In the genomic region with DNA sequence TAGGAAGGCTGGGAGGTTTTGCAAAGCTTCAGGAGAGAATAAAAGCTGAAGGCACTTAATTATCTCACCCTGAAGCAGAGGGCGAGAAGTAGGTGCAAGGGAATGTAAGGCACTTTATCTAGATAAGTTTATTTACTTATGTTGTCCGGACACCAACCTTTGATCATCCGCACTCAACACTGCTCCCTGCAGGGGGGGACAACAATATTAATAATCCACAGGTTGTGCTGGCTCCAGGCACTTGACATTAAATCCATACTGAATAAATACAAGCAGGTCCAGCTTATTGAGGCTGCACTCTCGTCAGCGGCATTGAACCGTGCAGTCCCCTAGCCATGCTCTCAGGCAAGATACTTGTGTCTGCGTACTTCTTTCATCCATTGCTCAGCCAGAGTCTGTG, we compare ENCODE assay signal across 21 cellular contexts.
DNase-seq lines count a peak whose midpoint lies in the region; ATAC-seq, FAIRE-seq and TF ChIP-seq lines count a peak whose summit lies in the region.
"Had no signal": no experiment of that assay in that cellular context is flagged by ENCODE, and none has a peak within 500 bp of the region (broad histone marks: within the 10 kb centered on the region; RNA-seq: fewer than 3 reads in every experiment).

No MANE protein-coding gene starts in this region.

- TF ChIP-seq POLR2A in HepG2 (IDR thresholded peaks at IDR 0.05; ENCODE audit: insufficient read depth in 1 of 2, low read depth in 2 of 2, low read length in 2 of 2) (no peak), right lobe of liver (IDR thresholded peaks at IDR 0.05) (no peak)

- POLR2A ChIA-PET in HepG2 (lab: Yijun Ruan, JAX) = no interaction called here

- H3K4me3 ChIP-seq in HepG2 (replicated peaks in 1 of 3; ENCODE audit: insufficient read depth in 1 of 3, low read depth in 2 of 3, low read length in 3 of 3) (no peak overlapping the region), right lobe of liver (no peak overlapping the region)
- H3K4me3 ChIP-seq: BLaER1 had no signal

- peaks cover 26% of the 10 kb centered on the region for H3K27me3 Mint-ChIP-seq in progenitor cell of endocrine pancreas
- H3K27me3 Mint-ChIP-seq: CD8-positive, alpha-beta memory T cell; IgD-negative memory B cell had no signal

- H3K4me2 ChIP-seq in HepG2 (ENCODE audit: low read depth, low read length) = no peak overlapping the region
- H3K4me2 ChIP-seq: BLaER1 had no signal

- no peaks in the 10 kb centered on the region for H3K79me2 ChIP-seq in HepG2 (ENCODE audit: insufficient read depth, low read length)

- no peak overlapping the region for H3K4me3 Mint-ChIP-seq in progenitor cell of endocrine pancreas (ENCODE audit: low read depth)
- H3K4me3 Mint-ChIP-seq: CD8-positive, alpha-beta memory T cell; HFFc6; IgD-negative memory B cell had no signal

- CTCF ChIA-PET in HepG2 (lab: Yijun Ruan, JAX; ENCODE audit: low intra/inter-chr PET ratio, low total read pairs) = no interaction called here

- WGBS in HepG2 (ENCODE audit: low lambda C conversion rate) = 14% methylated on average over 7 of the region's 7 CpGs
- 26% methylated on average over 6 of the region's 7 CpGs for WGBS in right lobe of liver (ENCODE audit: insufficient coverage, low coverage, low lambda C conversion rate, missing lambda C conversion rate)

- H3K27me3 ChIP-seq in HepG2 (ENCODE audit: control insufficient read depth in 1 of 2, insufficient read depth in 2 of 2, low read length in 2 of 2) = no peaks in the 10 kb centered on the region
- no peaks in the 10 kb centered on the region for H3K27me3 ChIP-seq in right lobe of liver
- H3K27me3 ChIP-seq: BLaER1 had no signal

- DNase-seq in HepG2 (ENCODE audit: low spot score) (peak; percentile 2), right lobe of liver (no peak), SHP77 treated with DMSO at 0.1 percent for 48 hours (lab: John Stamatoyannopoulos, UW) (peak; percentile 56), progenitor cell of endocrine pancreas (ENCODE audit: low spot score, unreplicated experiment) (peak; percentile 12), T1000 (lab: John Stamatoyannopoulos, UW) (no peak), NCI-H524 treated with DMSO at 0.1 percent for 48 hours (lab: John Stamatoyannopoulos, UW) (no peak)
- DNase-seq: AML-193; Calu3; CD8-positive, alpha-beta memory T cell; DMS 273 treated with DMSO at 0.1 percent for 48 hours; DMS79 treated with DMSO at 0.1 percent for 48 hours; EL; HCEC 1CT; HFFc6; KG1 had no signal

- no peak for TF ChIP-seq RAD21 in HepG2 (CRISPR knock-in tag; IDR thresholded peaks at IDR 0.05)

- peak overlapping the region; percentile 47 for H3K27ac Mint-ChIP-seq in progenitor cell of endocrine pancreas
- H3K27ac Mint-ChIP-seq: CD8-positive, alpha-beta memory T cell; HFFc6; IgD-negative memory B cell had no signal

- in situ Hi-C loops in HepG2 (cut with HindIII; ENCODE audit: extremely low pct_ligation_motif_present, low pct_unique_long_range_greater_than_20kb) = no loop called here

- no peak overlapping the region for H3K9ac ChIP-seq in HepG2 (ENCODE audit: insufficient read depth, low read depth, low read length)
- H3K9ac ChIP-seq: BLaER1 had no signal

- intact Hi-C loops in HepG2 (cut with micrococcal nuclease; ENCODE audit: unreplicated experiment) = no loop called here
- intact Hi-C loops in right lobe of liver (cut with DNase I) = no loop called here

- no peaks in the 10 kb centered on the region for H4K20me1 ChIP-seq in HepG2 (ENCODE audit: insufficient read depth, low read length)
- H4K20me1 ChIP-seq: BLaER1 had no signal

- BruUV-seq in HepG2 (replicated peaks; lab: Mats Ljungman, UMichigan) = no TSS peak

- H2AFZ ChIP-seq in HepG2 (ENCODE audit: low read length) = no peak overlapping the region

- H3K9me3 Mint-ChIP-seq in progenitor cell of endocrine pancreas (ENCODE audit: low read depth) = peaks cover 4% of the 10 kb centered on the region

- H3K4me1 ChIP-seq in HepG2 (ENCODE audit: insufficient read depth, low read length) (peaks cover 6% of the 10 kb centered on the region; the same call in 1 of the 2 replicates), right lobe of liver (no peaks in the 10 kb centered on the region)
- H3K4me1 ChIP-seq: BLaER1 had no signal

- no peak for TF ChIP-seq CTCF in HepG2 (CRISPR knock-in tag; IDR thresholded peaks at IDR 0.05)
- no peak for TF ChIP-seq CTCF in right lobe of liver (IDR thresholded peaks at IDR 0.05)
- TF ChIP-seq CTCF in progenitor cell of endocrine pancreas (IDR thresholded peaks at IDR 0.05; ENCODE audit: unreplicated experiment) = no peak

- no peaks in the 10 kb centered on the region for H3K36me3 ChIP-seq in HepG2 (replicated peaks in 1 of 2; ENCODE audit: control insufficient read depth in 1 of 2, insufficient read depth in 2 of 2, low read length in 2 of 2)
- H3K36me3 ChIP-seq in right lobe of liver = no peaks in the 10 kb centered on the region
- H3K36me3 ChIP-seq: BLaER1 had no signal

- TF ChIP-seq EP300 in HepG2 (IDR thresholded peaks at IDR 0.05; ENCODE audit: low read depth in 2 of 2, low read length in 2 of 2) (no peak), HepG2 (CRISPR knock-in tag; IDR thresholded peaks at IDR 0.05; ENCODE audit: borderline replicate concordance) (no peak)

- no peaks in the 10 kb centered on the region for H3K36me3 Mint-ChIP-seq in progenitor cell of endocrine pancreas (ENCODE audit: insufficient read depth)
- H3K36me3 Mint-ChIP-seq: CD8-positive, alpha-beta memory T cell; IgD-negative memory B cell had no signal

- no peak overlapping the region for H3K27ac ChIP-seq in HepG2 (ENCODE audit: extremely low read length, insufficient read depth, low read length)
- no peak overlapping the region for H3K27ac ChIP-seq in right lobe of liver
- H3K27ac ChIP-seq: 22Rv1, BLaER1 had no signal

- H3K4me1 Mint-ChIP-seq in progenitor cell of endocrine pancreas (ENCODE audit: low read depth) = peaks cover 20% of the 10 kb centered on the region
- H3K4me1 Mint-ChIP-seq: CD8-positive, alpha-beta memory T cell; IgD-negative memory B cell had no signal

- peak; percentile 50 for ATAC-seq in HepG2
- no peak for ATAC-seq in right lobe of liver
- no peak for ATAC-seq in HG02759 (IDR thresholded peaks at IDR 0.05; ENCODE audit: unreplicated experiment)

- FAIRE-seq in HepG2 (lab: Jason Lieb, UNC) = no peak
- FAIRE-seq: G401.6, GM12892 had no signal

- H3K9me3 ChIP-seq in HepG2 (ENCODE audit: low read length) = no peaks in the 10 kb centered on the region
- H3K9me3 ChIP-seq in right lobe of liver = no peaks in the 10 kb centered on the region
- H3K9me3 ChIP-seq: BLaER1 had no signal

TF ChIP-seq in HepG2, 621 proteins besides CTCF, POLR2A, EP300 and RAD21 (continues in another document):
- TF ChIP-seq ZSCAN25 (CRISPR knock-in tag; IDR thresholded peaks at IDR 0.05) (no peak), ISX (CRISPR knock-in tag; conservative IDR thresholded peaks at IDR 0.05) (no peak), STAG1 (CRISPR knock-in tag; IDR thresholded peaks at IDR 0.05) (no peak), HHEX (CRISPR knock-in tag; IDR thresholded peaks at IDR 0.05) (no peak), ATM (IDR thresholded peaks at IDR 0.05; ENCODE audit: borderline replicate concordance) (no peak), BCL3 (CRISPR knock-in tag; IDR thresholded peaks at IDR 0.05) (no peak), MAF1 (CRISPR knock-in tag; IDR thresholded peaks at IDR 0.05; ENCODE audit: borderline replicate concordance) (no peak), HNRNPH1 (optimal IDR thresholded peaks at IDR 0.05; ENCODE audit: low read depth, low read length) (no peak), SP140L (CRISPR knock-in tag; IDR thresholded peaks at IDR 0.05; ENCODE audit: borderline replicate concordance) (no peak), GATAD2A (CRISPR knock-in tag; IDR thresholded peaks at IDR 0.05) (no peak), THAP11 (CRISPR knock-in tag; IDR thresholded peaks at IDR 0.05) (no peak), NRL (CRISPR knock-in tag; IDR thresholded peaks at IDR 0.05; ENCODE audit: borderline replicate concordance) (no peak), ZNF761 (CRISPR knock-in tag; conservative IDR thresholded peaks at IDR 0.05) (no peak), ZNF543 (CRISPR knock-in tag; IDR thresholded peaks at IDR 0.05) (no peak)
- TF ChIP-seq, protein P1, sequence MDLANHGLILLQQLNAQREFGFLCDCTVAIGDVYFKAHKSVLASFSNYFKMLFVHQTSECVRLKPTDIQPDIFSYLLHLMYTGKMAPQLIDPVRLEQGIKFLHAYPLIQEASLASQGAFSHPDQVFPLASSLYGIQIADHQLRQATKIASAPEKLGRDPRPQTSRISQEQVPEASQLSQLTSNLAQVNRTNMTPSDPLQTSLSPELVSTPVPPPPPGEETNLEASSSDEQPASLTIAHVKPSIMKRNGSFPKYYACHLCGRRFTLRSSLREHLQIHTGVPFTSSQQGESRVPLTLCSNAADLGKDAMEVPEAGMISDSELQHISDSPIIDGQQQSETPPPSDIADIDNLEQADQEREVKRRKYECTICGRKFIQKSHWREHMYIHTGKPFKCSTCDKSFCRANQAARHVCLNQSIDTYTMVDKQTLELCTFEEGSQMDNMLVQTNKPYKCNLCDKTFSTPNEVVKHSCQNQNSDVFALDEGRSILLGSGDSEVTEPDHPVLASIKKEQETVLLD (CRISPR knock-in tag; IDR thresholded peaks at IDR 0.05; ENCODE audit: low read depth) = no peak
- TF ChIP-seq, protein P2, sequence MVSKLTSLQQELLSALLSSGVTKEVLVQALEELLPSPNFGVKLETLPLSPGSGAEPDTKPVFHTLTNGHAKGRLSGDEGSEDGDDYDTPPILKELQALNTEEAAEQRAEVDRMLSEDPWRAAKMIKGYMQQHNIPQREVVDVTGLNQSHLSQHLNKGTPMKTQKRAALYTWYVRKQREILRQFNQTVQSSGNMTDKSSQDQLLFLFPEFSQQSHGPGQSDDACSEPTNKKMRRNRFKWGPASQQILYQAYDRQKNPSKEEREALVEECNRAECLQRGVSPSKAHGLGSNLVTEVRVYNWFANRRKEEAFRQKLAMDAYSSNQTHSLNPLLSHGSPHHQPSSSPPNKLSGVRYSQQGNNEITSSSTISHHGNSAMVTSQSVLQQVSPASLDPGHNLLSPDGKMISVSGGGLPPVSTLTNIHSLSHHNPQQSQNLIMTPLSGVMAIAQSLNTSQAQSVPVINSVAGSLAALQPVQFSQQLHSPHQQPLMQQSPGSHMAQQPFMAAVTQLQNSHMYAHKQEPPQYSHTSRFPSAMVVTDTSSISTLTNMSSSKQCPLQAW (CRISPR knock-in tag; IDR thresholded peaks at IDR 0.05) = no peak

Comparison
In these comparisons a context has a peak if more than half of its experiments do, and no peak if none do; other contexts are left out.
1. DNase-seq: peak in HepG2 (single experiment), SHP77 treated with DMSO at 0.1 percent for 48 hours (single experiment) and progenitor cell of endocrine pancreas (single experiment); none in right lobe of liver (0 of 3), T1000 (single experiment) and NCI-H524 treated with DMSO at 0.1 percent for 48 hours (single experiment).